9 cellular contexts compared by ENCODE assay signal in genomic region chr21:26966360-26966977, GRCh38. TPM values are rescaled to one million over a fixed set of nuclear protein-coding genes. Genes with fewer than 3 reads are reported as not detected.
A peak's percentile ranks its signal among the peaks of the same experiment; 100 is the strongest.
DNase-seq lines count a peak whose midpoint lies in the region; ATAC-seq, FAIRE-seq and TF ChIP-seq lines count a peak whose summit lies in the region.
"Had no signal": no experiment of that assay in that cellular context is flagged by ENCODE, and none has a peak within 500 bp of the region (broad histone marks: within the 10 kb centered on the region; RNA-seq: fewer than 3 reads in every experiment).

No MANE protein-coding gene starts in this region.

- H3K9me3 ChIP-seq in Panc1 (ENCODE audit: control insufficient read depth, insufficient read depth, low read depth, low read length) (no peaks in the 10 kb centered on the region), neutrophil (no peaks in the 10 kb centered on the region)

- ATAC-seq in Panc1 = peak; percentile 42; the same call in 1 of the 2 replicates

- peak; percentile 14 for DNase-seq in Ammon's horn (ENCODE audit: low spot score)
- no peak for DNase-seq in Panc1 (ENCODE audit: low read depth, low spot score)
- DNase-seq in frontal cortex (ENCODE audit: low spot score in 2 of 2) = peak; percentile 30 to 36
- no peak for DNase-seq in activated gamma-delta T cell treated with Interleukin-2 at 50 U/mL for 16 hours
- DNase-seq in activated CD4-positive, alpha-beta T cell treated with anti-CD3 and anti-CD28 coated beads, Interleukin-2, amount 50 U/mL, for 1 hour = no peak
- no peak for DNase-seq in cerebellar cortex (ENCODE audit: low spot score)
- no peak for DNase-seq in activated T-cell treated with anti-CD3 and anti-CD28 coated beads, Interleukin-2, amount 50 U/mL, for 1 hour
- DNase-seq: activated CD4-positive, CD25-positive, alpha-beta regulatory T cell had no signal

- CTCF ChIA-PET in Panc1 (lab: Charles Lee) = no interaction called here

- POLR2A ChIA-PET in Panc1 (lab: Charles Lee) = no interaction called here

- no TSS peak for BruUV-seq in Panc1 (replicated peaks; lab: Mats Ljungman, UMichigan)

- H3K27me3 ChIP-seq in Panc1 (ENCODE audit: control insufficient read depth, insufficient read depth, low read length) (no peaks in the 10 kb centered on the region; the same call in 1 of the 2 replicates), neutrophil (peaks cover 95% of the 10 kb centered on the region)

- TF ChIP-seq CTCF in Panc1 (IDR thresholded peaks at IDR 0.05) = no peak
- no peak for TF ChIP-seq CTCF in neutrophil (IDR thresholded peaks at IDR 0.05)

- H3K4me1 ChIP-seq in Panc1 (ENCODE audit: control insufficient read depth, insufficient read depth, low read length) (no peaks in the 10 kb centered on the region), neutrophil (ENCODE audit: control insufficient read depth in 1 of 2, insufficient read depth in 1 of 2, low read depth in 1 of 2, low read length in 1 of 2) (peaks cover 17 to 18% of the 10 kb centered on the region in 2 experiments)

- H3K27ac ChIP-seq in Panc1 (ENCODE audit: low read length) = no peak overlapping the region
- H3K27ac ChIP-seq in neutrophil = no peak overlapping the region

- in situ Hi-C loops in Panc1 (cut with HindIII; ENCODE audit: low pct_unique_long_range_greater_than_20kb, low sequenced_read_pairs) = no loop called here

- FAIRE-seq in frontal cortex (lab: Jason Lieb, UNC) = no peak

- H3K4me3 ChIP-seq in Panc1 (ENCODE audit: low read depth in 2 of 2, low read length in 2 of 2) (peak overlapping the region; percentile 39 to 42), neutrophil (ENCODE audit: low read depth in 1 of 2, low read length in 1 of 2) (peak overlapping the region; percentile 29 to 37)

- H3K36me3 ChIP-seq in Panc1 (ENCODE audit: control insufficient read depth, insufficient read depth, low read length) (no peaks in the 10 kb centered on the region; the same call in 1 of the 2 replicates), neutrophil (no peaks in the 10 kb centered on the region)

- intact Hi-C loops in Panc1 (cut with micrococcal nuclease; ENCODE audit: unreplicated experiment) = no loop called here

RNA-seq across cellular contexts. Expression of gene ADAMTS5, which starts 0.4 kb away (rescaled TPM):
- 0.05 TPM for total RNA-seq in Panc1 (2021; ENCODE audit: unreplicated experiment)
- polyA plus RNA-seq in Panc1 (2012; ENCODE audit: insufficient read length) = not detected
- 1.6 TPM for total RNA-seq in frontal cortex

Comparison
In these comparisons a context has a peak if more than half of its experiments do, and no peak if none do; other contexts are left out.
1. DNase-seq: peak in Ammon's horn (single experiment) and frontal cortex (2 of 2); none in Panc1 (single experiment), activated gamma-delta T cell treated with Interleukin-2 at 50 U/mL for 16 hours (single experiment), activated CD4-positive, alpha-beta T cell treated with anti-CD3 and anti-CD28 coated beads, Interleukin-2, amount 50 U/mL, for 1 hour (single experiment), cerebellar cortex (single experiment) and activated T-cell treated with anti-CD3 and anti-CD28 coated beads, Interleukin-2, amount 50 U/mL, for 1 hour (single experiment).